8 cellular contexts compared by ENCODE assay signal in the genomic region with DNA sequence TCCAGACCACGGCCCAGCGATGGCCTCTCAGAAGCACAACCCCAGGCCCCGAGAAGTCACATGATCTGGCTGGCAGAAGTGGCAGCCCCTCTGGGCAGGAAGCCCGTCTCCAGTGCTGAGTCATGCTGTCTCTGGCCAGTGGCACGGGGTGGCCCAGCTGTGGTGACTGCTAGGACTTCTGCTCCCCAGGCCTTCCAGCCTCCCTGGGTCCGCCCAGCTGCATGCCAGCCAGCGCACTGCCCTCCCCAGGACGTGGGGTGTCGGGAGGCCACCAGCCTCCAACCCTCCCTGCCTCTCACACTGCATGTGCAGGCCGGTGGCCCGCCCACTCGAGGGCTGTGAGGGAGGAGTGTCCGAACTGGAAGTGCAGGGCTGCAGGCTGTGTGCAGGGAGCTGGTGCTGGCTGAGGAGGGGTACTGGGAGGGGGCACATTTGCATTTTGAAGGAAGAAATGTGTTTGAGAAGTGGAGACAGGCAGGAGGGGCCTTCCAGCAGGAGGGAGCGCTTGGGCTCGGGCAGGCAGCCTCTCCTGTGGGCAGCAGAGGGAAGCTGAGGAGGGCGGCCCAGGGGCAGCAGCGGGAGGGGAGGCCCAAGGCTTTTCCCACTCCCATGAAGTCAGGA. TPM values are rescaled to one million over a fixed set of nuclear protein-coding genes. Genes with fewer than 3 reads are reported as not detected.
DNase-seq lines count a peak whose midpoint lies in the region; ATAC-seq and TF ChIP-seq lines count a peak whose summit lies in the region.

No MANE protein-coding gene starts in this region.

- intact Hi-C loops in PC-9 (cut with micrococcal nuclease; ENCODE audit: unreplicated experiment) = loop anchor here (1.0 to 5.0 kb wide), 2 partner anchors 47 to 124 kb away; no protein-coding TSS in a partner anchor
- intact Hi-C loops in esophagus muscularis mucosa (cut with DNase I) = no loop called here
- intact Hi-C loops in natural killer cell (cut with micrococcal nuclease) = no loop called here
- intact Hi-C loops in CD4-positive, alpha-beta T cell (cut with DNase I, micrococcal nuclease) = no loop called here

- no peaks in the 10 kb centered on the region for H4K20me1 ChIP-seq in PC-9 (ENCODE audit: insufficient read depth)

- peak overlapping the region; percentile 78 for H3K4me2 ChIP-seq in PC-9

- H3K4me3 ChIP-seq in PC-9 (no peak overlapping the region; the same call in 1 of the 2 replicates), esophagus muscularis mucosa (no peak overlapping the region)

- no TSS peak for BruUV-seq in PC-9 (replicated peaks; lab: Mats Ljungman, UMichigan)

- WGBS in esophagus muscularis mucosa = 59% methylated on average over 12 of the region's 17 CpGs

- H3K4me1 Mint-ChIP-seq in natural killer cell = peaks cover 26 to 36% of the 10 kb centered on the region in 2 donors
- no peaks in the 10 kb centered on the region for H3K4me1 Mint-ChIP-seq in CD4-positive, alpha-beta T cell (ENCODE audit: low read depth)

- H3K4me3 Mint-ChIP-seq in natural killer cell = no peak overlapping the region
- no peak overlapping the region for H3K4me3 Mint-ChIP-seq in CD4-positive, alpha-beta T cell

- peaks cover 66% of the 10 kb centered on the region for H3F3A ChIP-seq in PC-9 (ENCODE audit: insufficient read depth, low read depth)

- H2AFZ ChIP-seq in PC-9 = 0 out of 2 replicates have a peak overlapping the region, but pooled peaks have one; percentile 53

- H3K27me3 Mint-ChIP-seq in natural killer cell (ENCODE audit: low read depth in 2 of 2) = peaks cover 0 to 2% of the 10 kb centered on the region in 2 donors
- no peaks in the 10 kb centered on the region for H3K27me3 Mint-ChIP-seq in CD4-positive, alpha-beta T cell

- H3K4me1 ChIP-seq in PC-9 (replicated peaks; ENCODE audit: insufficient read depth) (peaks cover 92% of the 10 kb centered on the region), esophagus muscularis mucosa (peaks cover 20 to 47% (median 33%) of the 10 kb centered on the region in 4 donors)

- CTCF ChIA-PET in PC-9 (lab: Charles Lee) = interaction anchor here (0.6 to 1.8 kb wide), 4 partner anchors 15 to 124 kb away, joined by 3 to 21 read pairs (median 6); a partner anchor contains a TSS
- CTCF ChIA-PET in CD4-positive, alpha-beta T cell (lab: Charles Lee) = no interaction called here

- TF ChIP-seq POLR2A in esophagus muscularis mucosa (IDR thresholded peaks at IDR 0.05; ENCODE audit: low read depth) = no peak

- H3K27ac Mint-ChIP-seq in natural killer cell = no peak overlapping the region
- H3K27ac Mint-ChIP-seq in CD4-positive, alpha-beta T cell = no peak overlapping the region

- TF ChIP-seq EP300 in esophagus muscularis mucosa (IDR thresholded peaks at IDR 0.05) = no peak

- peak overlapping the region; percentile 99 for H3K27ac ChIP-seq in PC-9
- H3K27ac ChIP-seq in esophagus muscularis mucosa (replicated peaks in 1 of 4) = peak overlapping the region; percentile 51 to 52 (median 52)
- H3K27ac ChIP-seq in CD4-positive, alpha-beta T cell (ENCODE audit: low read depth, low read length) = no peak overlapping the region

- peak in 2 of 3 donors; percentile 32 to 58 for ATAC-seq in natural killer cell
- no peak for ATAC-seq in HG03442 (IDR thresholded peaks at IDR 0.05; ENCODE audit: unreplicated experiment)
- no peak for ATAC-seq in CD4-positive, alpha-beta T cell (ENCODE audit: poor library complexity)

- no peaks in the 10 kb centered on the region for H3K9me2 ChIP-seq in PC-9 (ENCODE audit: insufficient read depth)

- H3K27me3 ChIP-seq in PC-9 (ENCODE audit: insufficient read depth, low read depth) (no peaks in the 10 kb centered on the region), esophagus muscularis mucosa (no peaks in the 10 kb centered on the region)
- H3K27me3 ChIP-seq in CD4-positive, alpha-beta T cell (ENCODE audit: control insufficient read depth, insufficient read depth, low read length) = no peaks in the 10 kb centered on the region

- H3K9me3 Mint-ChIP-seq in natural killer cell = no peaks in the 10 kb centered on the region
- no peaks in the 10 kb centered on the region for H3K9me3 Mint-ChIP-seq in CD4-positive, alpha-beta T cell

- DNase-seq in GM03348 (ENCODE audit: low spot score) (peak; percentile 78), PC-9 (peak; percentile 93 to 94), esophagus muscularis mucosa (ENCODE audit: extremely low spot score) (no peak), natural killer cell (no peak), GM19240 (ENCODE audit: insufficient read length, low spot score) (no peak)
- DNase-seq in stimulated activated CD4-positive, alpha-beta T cell treated with anti-CD3 and anti-CD28 coated beads, Interleukin-4, amount 100 ng/mL, for 24 hours = no peak
- DNase-seq in CD4-positive, alpha-beta T cell = no peak

- H3K36me3 Mint-ChIP-seq in natural killer cell = no peaks in the 10 kb centered on the region
- H3K36me3 Mint-ChIP-seq in CD4-positive, alpha-beta T cell (ENCODE audit: low read depth) = no peaks in the 10 kb centered on the region

- POLR2A ChIA-PET in PC-9 (lab: Charles Lee; ENCODE audit: unreplicated experiment) = no interaction called here
- POLR2A ChIA-PET in CD4-positive, alpha-beta T cell (lab: Charles Lee) = no interaction called here

- no peaks in the 10 kb centered on the region for H3K9me3 ChIP-seq in PC-9 (ENCODE audit: insufficient read depth, low read depth)
- H3K9me3 ChIP-seq in esophagus muscularis mucosa = no peaks in the 10 kb centered on the region
- no peaks in the 10 kb centered on the region for H3K9me3 ChIP-seq in CD4-positive, alpha-beta T cell (ENCODE audit: control insufficient read depth, low read length)

- no peaks in the 10 kb centered on the region for H3K36me3 ChIP-seq in PC-9 (ENCODE audit: low read depth)
- no peaks in the 10 kb centered on the region for H3K36me3 ChIP-seq in esophagus muscularis mucosa

- no peaks in the 10 kb centered on the region for H3K79me2 ChIP-seq in PC-9 (ENCODE audit: low read depth)

- no peak for TF ChIP-seq CTCF in PC-9 (conservative IDR thresholded peaks at IDR 0.05)
- TF ChIP-seq CTCF in esophagus muscularis mucosa (IDR thresholded peaks at IDR 0.05) = no peak
- no peak for TF ChIP-seq CTCF in natural killer cell (IDR thresholded peaks at IDR 0.05)
- TF ChIP-seq CTCF in CD4-positive, alpha-beta T cell (IDR thresholded peaks at IDR 0.05) = no peak

RNA-seq across cellular contexts. Expression of a gene that starts 17.0 kb away (rescaled TPM):
- total RNA-seq in PC-9 (2021) (91.1 and 105 TPM in 2 replicates), esophagus muscularis mucosa (10 to 100 TPM; 34.5 to 54.2 (median 41.3) TPM), natural killer cell (10 to 100 TPM; 31.1 to 45.2 (median 39.8) TPM)
- 10 to 100 TPM; 24.9 to 27.9 TPM for total RNA-seq in CD4-positive, alpha-beta T cell

Comparison
In these comparisons a context has a peak if more than half of its experiments do, and no peak if none do; other contexts are left out.
1. DNase-seq: peak in GM03348 (single experiment) and PC-9 (2 of 2); none in esophagus muscularis mucosa (single experiment), natural killer cell (single experiment), GM19240 (single experiment), stimulated activated CD4-positive, alpha-beta T cell treated with anti-CD3 and anti-CD28 coated beads, Interleukin-4, amount 100 ng/mL, for 24 hours (single experiment) and CD4-positive, alpha-beta T cell (0 of 10).
2. ATAC-seq: peak in natural killer cell (2 of 3); none in HG03442 (single experiment) and CD4-positive, alpha-beta T cell (single experiment).